22 cellular contexts compared by ENCODE assay signal in the genomic region with DNA sequence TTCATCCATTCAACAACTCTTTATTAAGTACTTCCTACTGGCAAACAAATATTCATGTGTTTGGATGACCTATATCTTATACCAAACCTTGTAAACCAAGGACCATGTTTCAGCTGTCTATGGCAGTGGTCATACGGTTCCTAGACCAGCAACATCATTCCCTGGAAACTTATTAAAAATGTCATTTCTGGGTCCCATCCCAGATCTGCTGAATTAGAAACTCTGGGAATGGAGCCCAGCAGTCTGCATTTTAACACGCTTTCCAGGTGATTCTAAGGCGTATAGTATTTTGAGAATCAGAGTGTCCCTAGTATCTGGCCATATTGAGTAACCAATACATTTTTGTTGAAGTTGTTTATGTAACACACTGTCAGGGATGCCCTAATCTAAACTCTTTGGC.
"Had no signal": no experiment of that assay in that cellular context is flagged by ENCODE, and none has a peak within 500 bp of the region (broad histone marks: within the 10 kb centered on the region; RNA-seq: fewer than 3 reads in every experiment).

No MANE protein-coding gene starts in this region.

- H3K4me1 ChIP-seq: stomach, suprapubic skin, testis, thyroid gland, transverse colon, upper lobe of left lung, upper lobe of right lung, uterus, vagina had no signal

- H3K4me3 ChIP-seq: stomach, suprapubic skin, testis, thoracic aorta, thyroid gland, tibial artery, tibial nerve, transverse colon, upper lobe of left lung, upper lobe of right lung, uterus, vagina had no signal

- H3K27ac ChIP-seq: stomach, suprapubic skin, testis, thoracic aorta, thyroid gland, tibial artery, tibial nerve, transverse colon, upper lobe of left lung, upper lobe of right lung, uterus, vagina had no signal

- H3K9me3 ChIP-seq: stomach, suprapubic skin, testis, thoracic aorta, thyroid gland, tibial artery, tibial nerve, upper lobe of left lung, upper lobe of right lung, uterus, vagina had no signal

- H3K36me3 ChIP-seq: stomach, suprapubic skin, thoracic aorta, thyroid gland, tibial artery, tibial nerve, transverse colon, upper lobe of left lung, upper lobe of right lung, uterus, vagina had no signal

- DNase-seq: stimulated activated CD4-positive, alpha-beta T cell treated with anti-CD3 and anti-CD28 coated beads, Interleukin-2, amount 100 ng/mL, for 48 hours; stimulated activated CD4-positive, alpha-beta T cell treated with anti-CD3 and anti-CD28 coated beads, Interleukin-4, amount 100 ng/mL, for 1 hour; stimulated activated CD4-positive, alpha-beta T cell treated with anti-CD3 and anti-CD28 coated beads, Interleukin-4, amount 100 ng/mL, for 24 hours; stimulated activated CD4-positive, alpha-beta T cell treated with anti-CD3 and anti-CD28 coated beads, Interleukin-4, amount 100 ng/mL, for 4 hours; stimulated activated CD8-positive, alpha-beta memory T cell treated with anti-CD3 and anti-CD28 coated beads, Interleukin-4, amount 100 ng/mL, for 48 hours; stimulated activated naive B cell treated with anti-CD40 and anti-IgM and Interleukin-4, amounts not matched to agents 10 μg/mL and 1 μg/mL and 100 μg/mL, for 72 hours; stimulated activated naive CD4-positive, alpha-beta T cell; stimulated activated naive CD4-positive, alpha-beta T cell treated with Interleukin-2 at 50 U/mL for 16 hours; stimulated activated naive CD8-positive, alpha-beta T cell treated with anti-CD3 and anti-CD28 coated beads, Interleukin-15, amount 100 ng/mL, for 72 hours; stimulated activated naive CD8-positive, alpha-beta T cell treated with anti-CD3 and anti-CD28 coated beads, Interleukin-15, Interleukin-2, amounts not matched to agents 100 U/mL and 50 U/mL, for 24 hours; stomach; testis; thyroid gland; tibial artery; transverse colon; upper lobe of left lung; upper lobe of right lung; uterus had no signal

- H3K27me3 ChIP-seq: stomach, suprapubic skin, testis, thyroid gland, tibial artery, tibial nerve, transverse colon, upper lobe of left lung, upper lobe of right lung, uterus, vagina had no signal
